ENCODE assay signal across 16 cellular contexts in the genomic region with DNA sequence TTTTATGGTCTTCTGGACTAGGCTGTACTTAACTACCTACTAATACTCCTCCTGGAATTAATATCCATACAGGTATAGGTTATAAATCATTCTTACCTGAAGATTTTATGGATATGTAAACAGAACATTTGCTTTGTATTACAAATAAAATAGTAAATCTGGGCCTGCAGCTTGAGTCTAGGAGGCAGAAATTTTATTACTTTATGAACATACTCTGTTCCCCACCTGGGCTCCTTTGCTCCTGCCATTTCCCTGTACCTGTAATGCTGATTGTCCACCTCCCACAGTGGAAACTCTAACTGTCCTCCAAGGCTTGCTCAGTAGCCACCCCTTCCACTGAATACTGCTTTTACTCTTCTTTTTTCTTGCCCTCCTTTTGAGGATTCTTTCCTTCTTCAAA.
A peak's percentile ranks its signal among the peaks of the same experiment; 100 is the strongest.
DNase-seq lines count a peak whose midpoint lies in the region; ATAC-seq and TF ChIP-seq lines count a peak whose summit lies in the region.
"Had no signal": no experiment of that assay in that cellular context is flagged by ENCODE, and none has a peak within 500 bp of the region (broad histone marks: within the 10 kb centered on the region; RNA-seq: fewer than 3 reads in every experiment).

No MANE protein-coding gene starts in this region.

- no peak for ATAC-seq in gastrocnemius medialis
- no peak for ATAC-seq in GM18873 (IDR thresholded peaks at IDR 0.05; ENCODE audit: low FRiP score, unreplicated experiment)

- no peak for TF ChIP-seq CTCF in ascending aorta (IDR thresholded peaks at IDR 0.05)
- TF ChIP-seq CTCF in gastrocnemius medialis (IDR thresholded peaks at IDR 0.05 in 4 of 5, conservative IDR thresholded peaks at IDR 0.05 in 1 of 5) = no peak
- TF ChIP-seq CTCF in ovary (IDR thresholded peaks at IDR 0.05) = no peak

- H3K4me1 ChIP-seq in ascending aorta (peaks cover 0 to 18% of the 10 kb centered on the region in 2 donors), gastrocnemius medialis (peaks cover 34 to 40% of the 10 kb centered on the region in 2 donors), ovary (ENCODE audit: insufficient read depth) (no peaks in the 10 kb centered on the region)

- no peak for TF ChIP-seq EP300 in ovary (IDR thresholded peaks at IDR 0.05)

- H3K27ac ChIP-seq in ascending aorta = peak overlapping the region; percentile 26 to 42
- peak overlapping the region; percentile 4 to 93 (median 62) for H3K27ac ChIP-seq in gastrocnemius medialis
- H3K27ac ChIP-seq in ovary = no peak overlapping the region
- H3K27ac ChIP-seq: HL-60 had no signal

- H3K36me3 ChIP-seq in ascending aorta (no peaks in the 10 kb centered on the region), gastrocnemius medialis (no peaks in the 10 kb centered on the region), ovary (no peaks in the 10 kb centered on the region)

- TF ChIP-seq POLR2A in gastrocnemius medialis (IDR thresholded peaks at IDR 0.05) = no peak
- no peak for TF ChIP-seq POLR2A in ovary (IDR thresholded peaks at IDR 0.05)

- in situ Hi-C loops in gastrocnemius medialis (cut with MboI; ENCODE audit: low sequenced_read_pairs in 4 of 4) = loop anchor here in 1 of 4 donors (10.0 kb wide), 1 partner anchor 68 kb away; no protein-coding TSS in a partner anchor

- DNase-seq in NCI-H345 (lab: John Stamatoyannopoulos, UW) (peak; percentile 6), NCI-H345 treated with DMSO at 0.1 percent for 48 hours (lab: John Stamatoyannopoulos, UW; ENCODE audit: unreplicated experiment) (no peak), HT-29 (ENCODE audit: low spot score) (peak; percentile 59), ascending aorta (ENCODE audit: low spot score in 2 of 2) (no peak), gastrocnemius medialis (no peak), ovary (no peak), HK-2 (ENCODE audit: unreplicated experiment) (no peak)
- DNase-seq: AML-193; COR-L47; H7; NCI-H146; NCI-H510A; NK-92 treated with Interleukin-12 subunit alpha and Interleukin-12 subunit beta, amount 100 ng/mL, for 24 hours; SIG-M5 had no signal

- H3K27me3 ChIP-seq in ascending aorta (no peaks in the 10 kb centered on the region), gastrocnemius medialis (no peaks in the 10 kb centered on the region), ovary (no peaks in the 10 kb centered on the region)

- intact Hi-C loops in ascending aorta (cut with DNase I) = loop anchor here (10.0 kb wide), 1 partner anchor 58 kb away; no protein-coding TSS in a partner anchor
- intact Hi-C loops in gastrocnemius medialis (cut with DNase I; ENCODE audit: low total_unique reads) = loop anchor here (10.0 kb wide), 1 partner anchor 108 kb away; a partner anchor contains a TSS
- intact Hi-C loops in ovary (cut with DNase I) = no loop called here

- no peak overlapping the region for H3K4me3 ChIP-seq in ascending aorta
- no peak overlapping the region for H3K4me3 ChIP-seq in gastrocnemius medialis
- no peak overlapping the region for H3K4me3 ChIP-seq in ovary

- H3K9me3 ChIP-seq in ascending aorta = no peaks in the 10 kb centered on the region
- no peaks in the 10 kb centered on the region for H3K9me3 ChIP-seq in gastrocnemius medialis
- no peaks in the 10 kb centered on the region for H3K9me3 ChIP-seq in ovary

Comparison
In these comparisons a context has a peak if more than half of its experiments do, and no peak if none do; other contexts are left out.
1. DNase-seq: peak in NCI-H345 (single experiment) and HT-29 (single experiment); none in NCI-H345 treated with DMSO at 0.1 percent for 48 hours (single experiment), ascending aorta (0 of 2), gastrocnemius medialis (0 of 2), ovary (0 of 5) and HK-2 (single experiment).
2. H3K27ac ChIP-seq: peak in ascending aorta (2 of 2) and gastrocnemius medialis (4 of 4); none in ovary (0 of 2).
3. intact Hi-C loops: an anchor here in ascending aorta (10.0 kb wide) and gastrocnemius medialis (10.0 kb wide); none called in ovary.